ENCODE assay signal across 1 cellular context in the genomic region with DNA sequence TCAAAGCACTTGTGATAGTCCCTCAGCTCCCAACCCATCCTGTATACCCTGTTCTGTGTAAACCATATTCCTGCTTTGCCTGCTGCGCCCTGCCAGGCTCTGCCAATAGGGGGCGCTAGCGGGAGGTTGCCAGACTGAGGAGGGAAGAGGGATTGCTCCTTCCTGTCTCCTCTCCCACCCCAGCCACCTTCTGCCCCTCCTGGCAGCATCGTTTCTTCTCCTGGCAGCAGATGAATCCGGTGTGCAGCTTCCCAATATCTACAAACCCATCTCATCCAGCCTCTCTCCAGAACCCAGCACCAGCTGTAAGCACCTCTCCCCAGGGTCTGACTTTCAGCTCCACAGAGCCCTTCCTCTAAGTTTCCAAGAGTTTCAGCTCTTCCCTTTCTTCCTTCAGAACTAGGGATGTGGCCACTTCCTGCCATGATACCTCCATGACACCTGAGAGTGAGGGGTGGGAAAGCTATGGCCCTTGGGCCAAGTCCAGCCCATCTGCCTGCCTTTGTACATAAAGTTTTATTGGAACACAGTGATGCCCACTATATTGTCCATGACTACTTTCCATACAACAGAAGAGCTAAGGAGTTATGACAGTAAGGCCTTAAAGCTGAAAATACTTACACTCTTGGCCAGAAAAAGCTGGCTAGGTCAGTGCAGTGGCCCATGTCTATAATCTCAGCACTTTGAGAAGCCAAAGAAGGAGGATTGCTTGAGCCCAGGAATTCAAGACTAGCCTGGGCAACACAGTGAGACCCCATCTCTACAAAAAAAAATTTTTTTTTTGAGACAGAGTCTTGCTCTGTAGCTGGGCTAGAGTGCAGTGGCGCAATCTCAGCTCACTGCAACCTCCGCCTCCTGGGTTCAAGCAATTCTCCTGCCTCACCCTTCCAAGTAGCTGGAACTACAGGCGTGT.
TF ChIP-seq lines count a peak whose summit lies in the region.

No MANE protein-coding gene starts in this region.

TF ChIP-seq in HCT116, 20 proteins besides CTCF, POLR2A, EP300 and RAD21 (continued from another document):
- TF ChIP-seq SRF (IDR thresholded peaks at IDR 0.05; ENCODE audit: low read depth) (no peak), ZNF274 (IDR thresholded peaks at IDR 0.05; ENCODE audit: low read depth, low read length) (no peak), EZH2 (IDR thresholded peaks at IDR 0.05) (no peak), SP1 (IDR thresholded peaks at IDR 0.05; ENCODE audit: low read depth) (peak; percentile 44; the same call in 1 of the 2 replicates), EZH2phosphoT487 (IDR thresholded peaks at IDR 0.05; ENCODE audit: borderline replicate concordance) (no peak), FOSL1 (IDR thresholded peaks at IDR 0.05; ENCODE audit: low read depth) (no peak), JUND (IDR thresholded peaks at IDR 0.05) (no peak), EGR1 (IDR thresholded peaks at IDR 0.05; ENCODE audit: low read depth) (no peak), SIN3A (IDR thresholded peaks at IDR 0.05; ENCODE audit: low read depth) (no peak), CBX3 (IDR thresholded peaks at IDR 0.05; ENCODE audit: low read depth) (peak; percentile 64; the same call in 1 of the 2 replicates), YY1 (IDR thresholded peaks at IDR 0.05; ENCODE audit: extremely low read depth, insufficient replicate concordance, low read depth, low read length) (peak; percentile 66), CEBPB (IDR thresholded peaks at IDR 0.05; ENCODE audit: low read depth) (0 out of 2 replicates have a peak, but pooled peaks have one; percentile 10)
- TF ChIP-seq, protein P1, sequence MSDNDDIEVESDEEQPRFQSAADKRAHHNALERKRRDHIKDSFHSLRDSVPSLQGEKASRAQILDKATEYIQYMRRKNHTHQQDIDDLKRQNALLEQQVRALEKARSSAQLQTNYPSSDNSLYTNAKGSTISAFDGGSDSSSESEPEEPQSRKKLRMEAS (IDR thresholded peaks at IDR 0.05) = 0 out of 2 replicates have a peak, but pooled peaks have one; percentile 43
- TF ChIP-seq, protein P2, sequence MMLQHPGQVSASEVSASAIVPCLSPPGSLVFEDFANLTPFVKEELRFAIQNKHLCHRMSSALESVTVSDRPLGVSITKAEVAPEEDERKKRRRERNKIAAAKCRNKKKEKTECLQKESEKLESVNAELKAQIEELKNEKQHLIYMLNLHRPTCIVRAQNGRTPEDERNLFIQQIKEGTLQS (IDR thresholded peaks at IDR 0.05) = no peak
